ENCODE assay signal across 28 cellular contexts in genomic region chr10:63468947-63469346, GRCh38.
"Had no signal": no experiment of that assay in that cellular context is flagged by ENCODE, and none has a peak within 500 bp of the region (broad histone marks: within the 10 kb centered on the region; RNA-seq: fewer than 3 reads in every experiment).

No MANE protein-coding gene starts in this region.

- H3K4me2 ChIP-seq: neural progenitor cell had no signal

- ATAC-seq: foreskin keratinocyte; gastroesophageal sphincter; heart left ventricle; left cardiac atrium; left lung; mucosa of descending colon; natural killer cell treated with Interleukin-12 subunit alpha and Interleukin-12 subunit beta and Interleukin-15 and Interleukin-18, amount 100 ng/mL, for 72 hours; right lobe of liver; stimulated activated naive CD8-positive, alpha-beta T cell treated with anti-CD3 and anti-CD28 coated beads, Interleukin-15, amount 100 ng/mL, for 72 hours; upper lobe of right lung had no signal

- H2AFZ ChIP-seq: neural progenitor cell, parathyroid adenoma had no signal

- H3K4me1 ChIP-seq: uterus had no signal

- DNase-seq: dermis blood vessel endothelial cell; effector memory CD4-positive, alpha-beta T cell; foreskin keratinocyte; heart left ventricle; hippocampal formation; left cardiac atrium; left lung; mesenchymal stem cell; mucosa of descending colon; naive B cell; right lobe of liver; small intestine; stimulated activated CD4-positive, alpha-beta T cell treated with anti-CD3 and anti-CD28 coated beads, Interleukin-12 subunit alpha, Interleukin-12 subunit beta, amount 100 ng/mL, for 4 hours; stimulated activated CD4-positive, alpha-beta T cell treated with anti-CD3 and anti-CD28 coated beads, Interleukin-1b, Interleukin-23, amount 100 ng/mL, for 48 hours; stimulated activated CD4-positive, alpha-beta T cell treated with anti-CD3 and anti-CD28 coated beads, Interleukin-4, amount 100 ng/mL, for 1 hour; stimulated activated CD8-positive, alpha-beta memory T cell treated with anti-CD3 and anti-CD28 coated beads, Interleukin-4, amount 100 ng/mL, for 48 hours; stimulated activated naive CD4-positive, alpha-beta T cell; stimulated activated naive CD8-positive, alpha-beta T cell treated with anti-CD3 and anti-CD28 coated beads, Interleukin-15, amount 100 ng/mL, for 72 hours; transverse colon; upper lobe of right lung; uterus had no signal

- FAIRE-seq: endothelial cell of umbilical vein had no signal

- H3K36me3 ChIP-seq: esophagus muscularis mucosa, gastroesophageal sphincter, heart left ventricle, left lung, neural progenitor cell, right lobe of liver, suprapubic skin, transverse colon, upper lobe of right lung, uterus had no signal

- H3K27ac ChIP-seq: esophagus muscularis mucosa, foreskin keratinocyte, gastroesophageal sphincter, heart left ventricle, left lung, neural progenitor cell, parathyroid adenoma, right lobe of liver, suprapubic skin, transverse colon, upper lobe of right lung, uterus had no signal

- H3K4me3 ChIP-seq: esophagus muscularis mucosa, gastroesophageal sphincter, heart left ventricle, left lung, mucosa of descending colon, neural progenitor cell, right lobe of liver, suprapubic skin, transverse colon, upper lobe of right lung, uterus had no signal

- H3K27me3 ChIP-seq: esophagus muscularis mucosa, foreskin keratinocyte, gastroesophageal sphincter, heart left ventricle, left lung, neural progenitor cell, right lobe of liver, suprapubic skin, transverse colon, upper lobe of right lung, uterus had no signal

- H3K9me3 ChIP-seq: esophagus muscularis mucosa, gastroesophageal sphincter, heart left ventricle, left lung, mucosa of descending colon, right lobe of liver, suprapubic skin, transverse colon, upper lobe of right lung, uterus had no signal

- H3K9ac ChIP-seq: neural progenitor cell, parathyroid adenoma had no signal
